7 cellular contexts compared by ENCODE assay signal in the genomic region with DNA sequence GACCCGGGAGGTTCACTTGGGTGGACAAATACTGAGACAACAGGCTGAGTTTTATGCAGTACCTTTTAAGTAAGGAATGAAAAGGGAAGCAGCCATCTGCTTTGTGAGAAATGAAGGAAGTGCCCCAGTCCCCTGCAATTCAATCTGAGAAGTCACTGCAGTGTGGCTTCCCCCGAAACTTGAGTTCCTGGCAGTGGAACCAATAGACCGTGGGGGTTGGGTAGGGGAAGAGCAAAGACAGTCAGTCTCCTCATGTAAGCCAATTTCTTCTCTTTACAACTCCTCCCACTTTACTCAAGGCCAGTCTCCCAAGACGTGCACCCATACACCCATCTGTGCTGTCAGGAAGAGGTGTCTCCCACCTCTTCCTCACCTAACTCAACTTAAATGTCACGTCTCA.
A peak's percentile ranks its signal among the peaks of the same experiment; 100 is the strongest.
DNase-seq lines count a peak whose midpoint lies in the region; ATAC-seq and TF ChIP-seq lines count a peak whose summit lies in the region.

No MANE protein-coding gene starts in this region.

- no peak overlapping the region for H3K18ac ChIP-seq in mesendoderm (ENCODE audit: low read length)

- H2BK5ac ChIP-seq in mesendoderm (ENCODE audit: low read length), result no peak overlapping the region

- H3K4me1 ChIP-seq in OCI-LY3 (ENCODE audit: low read length) (peaks cover 71% of the 10 kb centered on the region), mesendoderm (ENCODE audit: control insufficient read depth, low read depth, low read length) (peaks cover 3% of the 10 kb centered on the region), esophagus muscularis mucosa (no peaks in the 10 kb centered on the region)

- H2BK15ac ChIP-seq in mesendoderm (replicated peaks; ENCODE audit: low read depth), result no peak overlapping the region

- H2AFZ ChIP-seq in OCI-LY3 (ENCODE audit: low read depth, low read length), result no peak overlapping the region

- no peak overlapping the region for H2BK120ac ChIP-seq in mesendoderm (ENCODE audit: low read depth, low read length)

- H4K20me1 ChIP-seq in OCI-LY3 (ENCODE audit: insufficient read depth, low read length), result no peaks in the 10 kb centered on the region

- WGBS in mesendoderm (ENCODE audit: extremely low coverage, insufficient coverage, low lambda C conversion rate), result no CpG with 5 or more reads among the region's 5 CpGs
- 81% methylated on average over 5 of the region's 5 CpGs for WGBS in esophagus muscularis mucosa

- no peaks in the 10 kb centered on the region for H3K79me1 ChIP-seq in mesendoderm (ENCODE audit: low read length)

- no peak for TF ChIP-seq POLR2A in esophagus muscularis mucosa (IDR thresholded peaks at IDR 0.05; ENCODE audit: low read depth)

- H3K27me3 ChIP-seq in OCI-LY3 (ENCODE audit: low read depth, low read length) (no peaks in the 10 kb centered on the region), mesendoderm (ENCODE audit: insufficient read depth, low read length, poor library complexity) (no peaks in the 10 kb centered on the region), esophagus muscularis mucosa (no peaks in the 10 kb centered on the region)

- H3K4me3 ChIP-seq in OCI-LY3 (ENCODE audit: low read length) (peak overlapping the region; percentile 70), mesendoderm (ENCODE audit: low read length) (no peak overlapping the region), esophagus muscularis mucosa (no peak overlapping the region)

- peak overlapping the region; percentile 81 for H3K4me2 ChIP-seq in OCI-LY3 (ENCODE audit: low read length)
- no peak overlapping the region for H3K4me2 ChIP-seq in mesendoderm (ENCODE audit: low read length)

- no peaks in the 10 kb centered on the region for H3K79me2 ChIP-seq in OCI-LY3 (ENCODE audit: low read length)
- H3K79me2 ChIP-seq in mesendoderm (ENCODE audit: control insufficient read depth, insufficient read depth, low read length), result no peaks in the 10 kb centered on the region

- intact Hi-C loops in esophagus muscularis mucosa (cut with DNase I), result no loop called here

- H3K9ac ChIP-seq in OCI-LY3 (ENCODE audit: low read length) (peak overlapping the region; percentile 72), mesendoderm (ENCODE audit: low read length) (no peak overlapping the region)

- H4K5ac ChIP-seq in mesendoderm (ENCODE audit: low read length), result no peak overlapping the region

- peak overlapping the region; percentile 27 for H3K4ac ChIP-seq in mesendoderm (ENCODE audit: low read depth, low read length)

- TF ChIP-seq EP300 in esophagus muscularis mucosa (IDR thresholded peaks at IDR 0.05), result no peak

- peak; percentile 72 for ATAC-seq in GM19023 (IDR thresholded peaks at IDR 0.05; ENCODE audit: unreplicated experiment)
- ATAC-seq in HG02678 (IDR thresholded peaks at IDR 0.05; ENCODE audit: unreplicated experiment), result peak; percentile 88

- no peak overlapping the region for H4K8ac ChIP-seq in mesendoderm (ENCODE audit: low read depth, low read length)

- H3K36me3 ChIP-seq in OCI-LY3 (replicated peaks; ENCODE audit: low read depth, low read length), result no peaks in the 10 kb centered on the region
- no peaks in the 10 kb centered on the region for H3K36me3 ChIP-seq in mesendoderm (ENCODE audit: control insufficient read depth, insufficient read depth, low read length)
- H3K36me3 ChIP-seq in esophagus muscularis mucosa, result no peaks in the 10 kb centered on the region

- H3K23ac ChIP-seq in mesendoderm (ENCODE audit: low read length), result no peak overlapping the region

- peak; percentile 27 for DNase-seq in mesendoderm
- DNase-seq in DMS 273 (lab: John Stamatoyannopoulos, UW; ENCODE audit: unreplicated experiment), result no peak
- no peak for DNase-seq in NCI-H146 (lab: John Stamatoyannopoulos, UW)
- DNase-seq in esophagus muscularis mucosa (ENCODE audit: extremely low spot score), result no peak

- H2AK5ac ChIP-seq in mesendoderm (ENCODE audit: low read length), result no peak overlapping the region

- no peak overlapping the region for H3K56ac ChIP-seq in mesendoderm (ENCODE audit: low read length)

- no peak for TF ChIP-seq CTCF in OCI-LY3 (IDR thresholded peaks at IDR 0.05; ENCODE audit: low read depth, low read length)
- TF ChIP-seq CTCF in esophagus muscularis mucosa (IDR thresholded peaks at IDR 0.05), result no peak

- H3K9me3 ChIP-seq in OCI-LY3 (ENCODE audit: insufficient read depth, low read length) (no peaks in the 10 kb centered on the region), esophagus muscularis mucosa (no peaks in the 10 kb centered on the region)

- H3K27ac ChIP-seq in OCI-LY3 (ENCODE audit: low read length) (peak overlapping the region; percentile 96), mesendoderm (ENCODE audit: low read depth, low read length) (no peak overlapping the region), esophagus muscularis mucosa (replicated peaks in 1 of 4) (no peak overlapping the region)
